In genomic region chr22:35074583-35074982, GRCh38 we compare ENCODE assay signal across 18 cellular contexts. TPM values are rescaled to one million over a fixed set of nuclear protein-coding genes. Genes with fewer than 3 reads are reported as not detected.
DNase-seq lines count a peak whose midpoint lies in the region; ATAC-seq, FAIRE-seq and TF ChIP-seq lines count a peak whose summit lies in the region.
"Had no signal": no experiment of that assay in that cellular context is flagged by ENCODE, and none has a peak within 500 bp of the region (broad histone marks: within the 10 kb centered on the region; RNA-seq: fewer than 3 reads in every experiment).

No MANE protein-coding gene starts in this region.

- H3K4me3 ChIP-seq in HepG2 (replicated peaks in 1 of 3; ENCODE audit: insufficient read depth in 1 of 3, low read depth in 2 of 3, low read length in 3 of 3) (no peak overlapping the region), right lobe of liver (no peak overlapping the region), OCI-LY7 (ENCODE audit: low read depth, low read length, poor library complexity, severe bottlenecking) (no peak overlapping the region), K562 (no peak overlapping the region)

- DNase-seq in HepG2 (ENCODE audit: low spot score) (no peak), right lobe of liver (no peak), OCI-LY7 (ENCODE audit: low spot score) (no peak), K562 (ENCODE audit: extremely low read depth in 1 of 4, low spot score in 3 of 4) (no peak), foreskin keratinocyte (no peak), medulla oblongata (ENCODE audit: extremely low spot score) (no peak)
- DNase-seq: 8988T; ACHN; C1 segment of cervical spinal cord; Calu3; CD4-positive, alpha-beta T cell; DMS 273 treated with DMSO at 0.1 percent for 48 hours; HCEC 1CT; KG1 had no signal

- H2AFZ ChIP-seq in HepG2 (ENCODE audit: low read length) = no peak overlapping the region
- H2AFZ ChIP-seq in OCI-LY7 (ENCODE audit: low read length) = peak overlapping the region; percentile 21; the same call in 1 of the 2 replicates
- no peak overlapping the region for H2AFZ ChIP-seq in K562 (ENCODE audit: low read depth, low read length)

- intact Hi-C loops in HepG2 (cut with micrococcal nuclease; ENCODE audit: unreplicated experiment) = no loop called here
- intact Hi-C loops in right lobe of liver (cut with DNase I) = no loop called here
- intact Hi-C loops in OCI-LY7 (cut with micrococcal nuclease; ENCODE audit: unreplicated experiment) = no loop called here
- intact Hi-C loops in K562 (cut with micrococcal nuclease) = no loop called here

- BruUV-seq in HepG2 (replicated peaks; lab: Mats Ljungman, UMichigan) = no TSS peak
- no TSS peak for BruUV-seq in OCI-LY7 (replicated peaks; lab: Mats Ljungman, UMichigan)
- no TSS peak for BruUV-seq in K562 (replicated peaks; lab: Mats Ljungman, UMichigan)

- no peaks in the 10 kb centered on the region for H4K20me1 ChIP-seq in HepG2 (ENCODE audit: insufficient read depth, low read length)
- H4K20me1 ChIP-seq in OCI-LY7 (ENCODE audit: insufficient read depth, low read length) = no peaks in the 10 kb centered on the region
- H4K20me1 ChIP-seq in K562 (replicated peaks; ENCODE audit: control insufficient read depth, insufficient read depth, low read length) = no peaks in the 10 kb centered on the region

- no peak for FAIRE-seq in HepG2 (lab: Jason Lieb, UNC)
- FAIRE-seq in K562 (lab: Jason Lieb, UNC) = no peak
- FAIRE-seq: GM19239 had no signal

- no peaks in the 10 kb centered on the region for H3K9me3 ChIP-seq in HepG2 (ENCODE audit: low read length)
- no peaks in the 10 kb centered on the region for H3K9me3 ChIP-seq in right lobe of liver
- no peaks in the 10 kb centered on the region for H3K9me3 ChIP-seq in OCI-LY7 (ENCODE audit: low read length)
- no peaks in the 10 kb centered on the region for H3K9me3 ChIP-seq in K562 (replicated peaks; ENCODE audit: control insufficient read depth, insufficient read depth, low read depth, low read length)

- H3K9me2 ChIP-seq in OCI-LY7 (ENCODE audit: insufficient read depth, low read length) = no peaks in the 10 kb centered on the region

- H3K4me1 ChIP-seq in HepG2 (ENCODE audit: insufficient read depth, low read length) = peaks cover 15% of the 10 kb centered on the region
- no peaks in the 10 kb centered on the region for H3K4me1 ChIP-seq in right lobe of liver
- H3K4me1 ChIP-seq in OCI-LY7 (ENCODE audit: insufficient read depth, low read length, poor library complexity, severe bottlenecking) = no peaks in the 10 kb centered on the region
- peaks cover 0 to 8% of the 10 kb centered on the region in 2 experiments; a peak in 2 of 5 replicates for H3K4me1 ChIP-seq in K562 (replicated peaks in 1 of 2; ENCODE audit: control insufficient read depth in 2 of 2, insufficient read depth in 2 of 2, low read length in 2 of 2)
- H3K4me1 ChIP-seq in foreskin keratinocyte = peaks cover 18% of the 10 kb centered on the region

- TF ChIP-seq CTCF in HepG2 (CRISPR knock-in tag; IDR thresholded peaks at IDR 0.05) (no peak), right lobe of liver (IDR thresholded peaks at IDR 0.05) (no peak), OCI-LY7 (conservative IDR thresholded peaks at IDR 0.05; ENCODE audit: low read length) (no peak), K562 (IDR thresholded peaks at IDR 0.05 in 2 of 3, conservative IDR thresholded peaks at IDR 0.05 in 1 of 3; ENCODE audit: insufficient read depth in 2 of 3, low read depth in 1 of 3, low read length in 3 of 3) (no peak), foreskin keratinocyte (conservative IDR thresholded peaks at IDR 0.05) (no peak)

- no peaks in the 10 kb centered on the region for H3K36me3 ChIP-seq in HepG2 (replicated peaks in 1 of 2; ENCODE audit: control insufficient read depth in 1 of 2, insufficient read depth in 2 of 2, low read length in 2 of 2)
- no peaks in the 10 kb centered on the region for H3K36me3 ChIP-seq in right lobe of liver
- H3K36me3 ChIP-seq in OCI-LY7 (ENCODE audit: insufficient read depth, low read length) = no peaks in the 10 kb centered on the region
- H3K36me3 ChIP-seq in K562 (ENCODE audit: control insufficient read depth, insufficient read depth, low read length) = 0 out of 3 replicates have a peak, but pooled peaks cover 4% of the 10 kb centered on the region

- no peak for ATAC-seq in HepG2
- no peak for ATAC-seq in right lobe of liver
- no peak for ATAC-seq in K562
- ATAC-seq in foreskin keratinocyte = no peak
- ATAC-seq in GM21367 (IDR thresholded peaks at IDR 0.05; ENCODE audit: unreplicated experiment) = no peak

- in situ Hi-C loops in HepG2 (cut with HindIII; ENCODE audit: extremely low pct_ligation_motif_present, low pct_unique_long_range_greater_than_20kb) (no loop called here), K562 (cut with MboI) (no loop called here)

- H3K79me2 ChIP-seq in HepG2 (ENCODE audit: insufficient read depth, low read length) = no peaks in the 10 kb centered on the region
- no peaks in the 10 kb centered on the region for H3K79me2 ChIP-seq in OCI-LY7 (ENCODE audit: insufficient read depth, low read depth, low read length)
- no peaks in the 10 kb centered on the region for H3K79me2 ChIP-seq in K562 (ENCODE audit: control insufficient read depth, insufficient read depth, low read length)

- H3K9me1 ChIP-seq in K562 (ENCODE audit: control insufficient read depth, insufficient read depth, low read length) = no peaks in the 10 kb centered on the region

- TF ChIP-seq POLR2A in HepG2 (IDR thresholded peaks at IDR 0.05; ENCODE audit: insufficient read depth in 1 of 2, low read depth in 2 of 2, low read length in 2 of 2) (no peak), right lobe of liver (IDR thresholded peaks at IDR 0.05) (no peak), K562 (conservative IDR thresholded peaks at IDR 0.05) (no peak)

- H3K9ac ChIP-seq in HepG2 (ENCODE audit: insufficient read depth, low read depth, low read length) = no peak overlapping the region
- H3K9ac ChIP-seq in K562 (ENCODE audit: insufficient read depth in 1 of 2, low read depth in 2 of 2, low read length in 2 of 2) = no peak overlapping the region

- WGBS in HepG2 (ENCODE audit: low lambda C conversion rate) = 65% methylated on average over 4 of the region's 4 CpGs
- WGBS in right lobe of liver (ENCODE audit: insufficient coverage, low coverage, low lambda C conversion rate, missing lambda C conversion rate) = 54% methylated on average over 1 of the region's 4 CpGs
- 70% methylated on average over 4 of the region's 4 CpGs for WGBS in K562 (ENCODE audit: insufficient coverage, low coverage, missing lambda C conversion rate)

- TF ChIP-seq EP300 in HepG2 (IDR thresholded peaks at IDR 0.05; ENCODE audit: low read depth in 2 of 2, low read length in 2 of 2) = no peak
- TF ChIP-seq EP300 in HepG2 (CRISPR knock-in tag; IDR thresholded peaks at IDR 0.05; ENCODE audit: borderline replicate concordance) = no peak
- TF ChIP-seq EP300 in K562 (IDR thresholded peaks at IDR 0.05; ENCODE audit: low read length) = no peak

- no peak overlapping the region for H3K4me2 ChIP-seq in HepG2 (ENCODE audit: low read depth, low read length)
- no peak overlapping the region for H3K4me2 ChIP-seq in OCI-LY7 (ENCODE audit: low read length)
- H3K4me2 ChIP-seq in K562 (ENCODE audit: insufficient read depth, low read length) = no peak overlapping the region

- H3K27ac ChIP-seq in HepG2 (ENCODE audit: extremely low read length, insufficient read depth, low read length) (no peak overlapping the region), right lobe of liver (no peak overlapping the region), OCI-LY7 (ENCODE audit: low read depth, low read length, poor library complexity, severe bottlenecking) (no peak overlapping the region), K562 (ENCODE audit: extremely low read depth, low read depth, low read length) (no peak overlapping the region), foreskin keratinocyte (no peak overlapping the region)

- H3K27me3 ChIP-seq in HepG2 (ENCODE audit: control insufficient read depth in 1 of 2, insufficient read depth in 2 of 2, low read length in 2 of 2) (no peaks in the 10 kb centered on the region), right lobe of liver (no peaks in the 10 kb centered on the region), K562 (ENCODE audit: control insufficient read depth in 2 of 2, insufficient read depth in 2 of 2, low read length in 2 of 2) (no peaks in the 10 kb centered on the region), foreskin keratinocyte (no peaks in the 10 kb centered on the region)

- CTCF ChIA-PET in HepG2 (lab: Yijun Ruan, JAX; ENCODE audit: low intra/inter-chr PET ratio, low total read pairs) (no interaction called here), OCI-LY7 (lab: Charles Lee; ENCODE audit: unreplicated experiment) (no interaction called here), K562 (lab: Yijun Ruan, JAX; ENCODE audit: low intra/inter-chr PET ratio) (no interaction called here)

- POLR2A ChIA-PET in HepG2 (lab: Yijun Ruan, JAX) (no interaction called here), OCI-LY7 (lab: Charles Lee) (no interaction called here), K562 (lab: Yijun Ruan, JAX) (interaction anchor here (1.4 kb wide), 1 partner anchor 11 kb away, joined by 3 read pairs; no protein-coding TSS in a partner anchor)

- TF ChIP-seq RAD21 in HepG2 (CRISPR knock-in tag; IDR thresholded peaks at IDR 0.05) = no peak
- TF ChIP-seq RAD21 in K562 (CRISPR knock-in tag; conservative IDR thresholded peaks at IDR 0.05 in 1 of 2, IDR thresholded peaks at IDR 0.05 in 1 of 2) = no peak

RNA-seq across cellular contexts. Expression of gene ISX, which starts 8.6 kb away (rescaled TPM):
- total RNA-seq in HepG2 (2016; rRNA removed; fragmentation: Illumina TruSeq; extraction: Trizol) (1.8 and 3.0 TPM in 2 replicates), right lobe of liver (not detected), OCI-LY7 (2022) (not detected in 2 replicates), K562 (2014; rRNA removed) (0.05 and 0.16 TPM in 2 replicates), K562 (2014; rRNA removed; fragmentation: Illumina TruSeq; extraction: Trizol) (0.06 and 0.07 TPM in 2 replicates), K562 (2015; rRNA removed; fragmentation: Illumina TruSeq; extraction: Trizol) (0.19 and 0.36 TPM in 2 replicates), K562 (2021) (0.07 and 0.18 TPM in 2 replicates), foreskin keratinocyte (not detected in 2 replicates)
- 0.30 and 0.44 TPM in 2 replicates for total RNA-seq in HepG2 (2016; cell fraction: cytosol; rRNA removed; fragmentation: Illumina TruSeq; extraction: Trizol; ENCODE audit: low read depth)
- 2.1 and 3.1 TPM in 2 replicates for total RNA-seq in HepG2 (2016; cell fraction: insoluble cytoplasmic fraction; rRNA removed; fragmentation: Illumina TruSeq; extraction: Trizol)
- 1.0 and 1.8 TPM in 2 replicates for total RNA-seq in HepG2 (2016; cell fraction: membrane; rRNA removed; fragmentation: Illumina TruSeq; extraction: Trizol)
- 1.4 and 1.7 TPM in 2 replicates for total RNA-seq in HepG2 (2016; cell fraction: nucleus; rRNA removed; fragmentation: Illumina TruSeq; extraction: Trizol)
- polyA plus RNA-seq in HepG2 (2011; rRNA removed) (1.4 TPM in 2 replicates), K562 (2011; rRNA removed) (0.08 and 0.25 TPM in 2 replicates), K562 (2014; fragmentation: Illumina TruSeq; extraction: Trizol) (0.09 TPM in 1 of 2 replicates, not detected in the other), K562 (2014; fragmentation: Nextera tagmentation; extraction: Ambion mirVana) (under 1 TPM; 0.03 to 0.06 TPM), K562 (2014; rRNA removed) (0.11 and 0.12 TPM in 2 replicates), foreskin keratinocyte (not detected in 2 replicates)
- polyA plus RNA-seq in HepG2 (2011; cell fraction: cytosol; rRNA removed) = 1.2 TPM in 2 replicates
- 0.88 and 1.2 TPM in 2 replicates for polyA plus RNA-seq in HepG2 (2011; cell fraction: nucleus; rRNA removed)
- polyA plus RNA-seq in HepG2 (2012) = 2.0 and 3.0 TPM in 2 replicates
- polyA plus RNA-seq in HepG2 (2016; cell fraction: cytosol; fragmentation: Illumina TruSeq; extraction: Trizol; ENCODE audit: low read depth) = 0.20 and 0.23 TPM in 2 replicates
- polyA plus RNA-seq in HepG2 (2016; cell fraction: insoluble cytoplasmic fraction; fragmentation: Illumina TruSeq; extraction: Trizol; ENCODE audit: low read depth) = 2.5 and 2.7 TPM in 2 replicates
- polyA plus RNA-seq in HepG2 (2016; cell fraction: membrane; fragmentation: Illumina TruSeq; extraction: Trizol; ENCODE audit: low read depth) = 0.49 and 0.70 TPM in 2 replicates
- polyA plus RNA-seq in HepG2 (2016; cell fraction: nucleus; fragmentation: Illumina TruSeq; extraction: Trizol; ENCODE audit: insufficient read depth, low read depth) = 1.5 and 1.6 TPM in 2 replicates
- polyA minus RNA-seq in HepG2 (2011; rRNA and poly(A)+ RNA removed; ENCODE audit: low replicate concordance) = 3.5 TPM in 1 of 2 replicates, not detected in the other
- 1.2 TPM in 2 replicates for polyA minus RNA-seq in HepG2 (2011; cell fraction: cytosol; rRNA and poly(A)+ RNA removed)
- polyA minus RNA-seq in HepG2 (2011; cell fraction: nucleus; rRNA and poly(A)+ RNA removed) = 0.77 and 2.6 TPM in 2 replicates
- total RNA-seq in OCI-LY7 (2014; rRNA removed; shearing (Covaris generic)) = not detected in 2 replicates
- total RNA-seq in K562 (2011; cell fraction: chromatin; rRNA removed; ENCODE audit: low replicate concordance) = 0.23 and 0.28 TPM in 2 replicates
- total RNA-seq in K562 (2011; cell fraction: nucleolus; rRNA removed) = 0.39 and 0.50 TPM in 2 replicates
- 0.23 and 0.51 TPM in 2 replicates for total RNA-seq in K562 (2011; cell fraction: nucleoplasm; rRNA removed)
- polyA plus RNA-seq in K562 (2011; cell fraction: cytosol; rRNA removed) = 0.13 and 0.42 TPM in 2 replicates
- polyA plus RNA-seq in K562 (2011; cell fraction: nucleus; rRNA removed) = 0.04 and 0.18 TPM in 2 replicates
- polyA plus RNA-seq in K562 (2012) = 0.39 and 0.76 TPM in 2 replicates
- 0.15 and 0.28 TPM in 2 replicates for polyA minus RNA-seq in K562 (2011; rRNA and poly(A)+ RNA removed)
- polyA minus RNA-seq in K562 (2011; cell fraction: cytosol; rRNA and poly(A)+ RNA removed) = 0.38 TPM in 1 of 2 replicates, not detected in the other
- polyA minus RNA-seq in K562 (2011; cell fraction: nucleus; rRNA and poly(A)+ RNA removed) = 0.22 and 0.27 TPM in 2 replicates
- total RNA-seq: Calu3; CD4-positive, alpha-beta T cell; G401; H4 had no signal
